26 cellular contexts compared by ENCODE assay signal in the genomic region with DNA sequence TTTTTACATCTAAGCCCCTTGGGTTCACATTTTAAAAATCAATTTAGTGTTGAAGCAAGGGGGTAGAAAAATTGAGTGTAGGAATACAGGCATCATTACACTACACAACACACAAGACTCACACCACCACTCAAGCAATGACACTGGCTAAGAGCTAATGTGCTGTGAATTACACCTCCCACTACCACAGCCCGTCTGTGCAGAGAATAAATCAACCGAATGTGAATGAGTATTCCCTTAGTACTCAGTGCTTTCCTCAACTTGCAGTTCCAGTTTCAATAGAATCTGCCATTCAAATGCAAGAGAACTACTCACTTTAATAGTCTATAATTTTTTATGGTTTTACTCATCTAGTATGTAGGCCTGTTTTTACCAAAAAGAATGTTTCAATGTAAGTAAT.
DNase-seq lines count a peak whose midpoint lies in the region; ATAC-seq and TF ChIP-seq lines count a peak whose summit lies in the region.
"Had no signal": no experiment of that assay in that cellular context is flagged by ENCODE, and none has a peak within 500 bp of the region (broad histone marks: within the 10 kb centered on the region; RNA-seq: fewer than 3 reads in every experiment).

No MANE protein-coding gene starts in this region.

- intact Hi-C loops in right cardiac atrium (cut with DNase I) = no loop called here

- H2AFZ ChIP-seq in DND-41 (ENCODE audit: low read depth, low read length) = peak overlapping the region; percentile 45

- no peaks in the 10 kb centered on the region for H3K79me2 ChIP-seq in DND-41 (ENCODE audit: insufficient read depth, low read length)

- no peak overlapping the region for H3K27ac Mint-ChIP-seq in WTC11
- H3K27ac Mint-ChIP-seq: CD4-positive, alpha-beta T cell; HFFc6 had no signal

- H3K9me3 Mint-ChIP-seq in WTC11 = no peaks in the 10 kb centered on the region
- H3K9me3 Mint-ChIP-seq: CD4-positive, alpha-beta T cell; HFFc6; IgD-negative memory B cell had no signal

- CTCF ChIA-PET in WTC11 (lab: Charles Lee) = interaction anchor here (1.1 to 1.5 kb wide), 2 partner anchors 26 to 37 kb away, joined by 3 to 5 read pairs; no protein-coding TSS in a partner anchor

- H3K27me3 ChIP-seq in DND-41 (ENCODE audit: insufficient read depth, low read length, poor library complexity) (no peaks in the 10 kb centered on the region), right cardiac atrium (ENCODE audit: control insufficient read depth, insufficient read depth) (no peaks in the 10 kb centered on the region)
- H3K27me3 ChIP-seq: SJCRH30 had no signal

- H3K9me3 ChIP-seq in DND-41 (ENCODE audit: insufficient read depth, low read length, severe bottlenecking) (no peaks in the 10 kb centered on the region), right cardiac atrium (ENCODE audit: control insufficient read depth, low read length) (no peaks in the 10 kb centered on the region)
- H3K9me3 ChIP-seq: HAP-1, SJCRH30 had no signal

- peaks cover 8% of the 10 kb centered on the region for H3K4me1 Mint-ChIP-seq in WTC11

- H3K4me3 ChIP-seq in DND-41 (ENCODE audit: low read depth in 1 of 2, low read length in 2 of 2) = no peak overlapping the region
- H3K4me3 ChIP-seq in right cardiac atrium (ENCODE audit: low read length) = no peak overlapping the region
- H3K4me3 ChIP-seq: HAP-1, SJCRH30 had no signal

- H4K20me1 ChIP-seq in DND-41 (ENCODE audit: insufficient read depth, low read length) = no peaks in the 10 kb centered on the region

- H3K4me1 ChIP-seq in DND-41 (ENCODE audit: insufficient read depth, low read length) (peaks cover 31% of the 10 kb centered on the region), right cardiac atrium (ENCODE audit: control insufficient read depth, insufficient read depth, low read length) (no peaks in the 10 kb centered on the region)
- H3K4me1 ChIP-seq: SJCRH30 had no signal

- peak overlapping the region; percentile 24; the same call in 1 of the 2 replicates for H3K9ac ChIP-seq in DND-41 (ENCODE audit: low read depth, low read length)

- H3K27ac ChIP-seq in DND-41 (ENCODE audit: low read length) = peak overlapping the region; percentile 82
- H3K27ac ChIP-seq in epithelial cell of prostate = peak overlapping the region; percentile 1
- no peak overlapping the region for H3K27ac ChIP-seq in right cardiac atrium (ENCODE audit: low read length)
- H3K27ac ChIP-seq: 22Rv1, SJCRH30 had no signal

- no peaks in the 10 kb centered on the region for H3K27me3 Mint-ChIP-seq in WTC11 (ENCODE audit: low read depth)
- H3K27me3 Mint-ChIP-seq: CD4-positive, alpha-beta T cell; IgD-negative memory B cell had no signal

- no peak overlapping the region for H3K4me2 ChIP-seq in DND-41 (ENCODE audit: insufficient read depth, low read length)

- H3K36me3 ChIP-seq in DND-41 (ENCODE audit: insufficient read depth, low read length) = no peaks in the 10 kb centered on the region
- H3K36me3 ChIP-seq: HAP-1, SJCRH30 had no signal

- TF ChIP-seq CTCF in DND-41 (IDR thresholded peaks at IDR 0.05; ENCODE audit: borderline replicate concordance, extremely low read depth, low read length, poor library complexity, severe bottlenecking) (no peak), WTC11 (IDR thresholded peaks at IDR 0.05) (no peak)

- no peak overlapping the region for H3K4me3 Mint-ChIP-seq in WTC11
- H3K4me3 Mint-ChIP-seq: CD4-positive, alpha-beta T cell; HFFc6; IgD-negative memory B cell had no signal

- DNase-seq in DMS 273 (lab: John Stamatoyannopoulos, UW; ENCODE audit: unreplicated experiment) (peak; percentile 7), DMS 273 treated with DMSO at 0.1 percent for 48 hours (lab: John Stamatoyannopoulos, UW) (no peak), DND-41 (no peak), NCI-H69 (lab: John Stamatoyannopoulos, UW) (peak; percentile 18), epithelial cell of prostate (ENCODE audit: low read depth, low spot score) (no peak), NOMO-1 treated with DMSO at 0.1 percent for 48 hours (lab: John Stamatoyannopoulos, UW; ENCODE audit: unreplicated experiment) (no peak), WTC11 (ENCODE audit: low spot score) (no peak), right cardiac atrium (no peak)
- DNase-seq: ACHN; CD4-positive, alpha-beta T cell; COR-L47; DMS79; GOT3; HFFc6; NCI-H1048; NCI-H1417 treated with DMSO at 0.1 percent for 48 hours; NCI-H1930; NCI-H2107; NCI-H446; NCI-H526; PC-3; SJCRH30; T-helper 2 cell had no signal

- ATAC-seq in DND-41 (ENCODE audit: insufficient read depth, low read depth) = peak; percentile 62; the same call in 2 of the 3 replicates
- ATAC-seq in WTC11 = no peak
- no peak for ATAC-seq in right cardiac atrium
- ATAC-seq: PC-3 had no signal

- POLR2A ChIA-PET in WTC11 (lab: Charles Lee) = no interaction called here

- WGBS in right cardiac atrium = 93% methylated on average over 2 of the region's 2 CpGs

- H3K36me3 Mint-ChIP-seq in WTC11 = no peaks in the 10 kb centered on the region

TF ChIP-seq in WTC11, 78 proteins besides CTCF, POLR2A, EP300 and RAD21:
- TF ChIP-seq, protein P1, sequence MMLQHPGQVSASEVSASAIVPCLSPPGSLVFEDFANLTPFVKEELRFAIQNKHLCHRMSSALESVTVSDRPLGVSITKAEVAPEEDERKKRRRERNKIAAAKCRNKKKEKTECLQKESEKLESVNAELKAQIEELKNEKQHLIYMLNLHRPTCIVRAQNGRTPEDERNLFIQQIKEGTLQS (CRISPR knock-in tag; conservative IDR thresholded peaks at IDR 0.05) = no peak
- TF ChIP-seq NR3C1 (CRISPR knock-in tag; conservative IDR thresholded peaks at IDR 0.05; ENCODE audit: low read depth) (no peak), ELF4 (CRISPR knock-in tag; IDR thresholded peaks at IDR 0.05; ENCODE audit: low read depth) (no peak), CREB1 (CRISPR knock-in tag; IDR thresholded peaks at IDR 0.05) (no peak), ZNF232 (CRISPR knock-in tag; IDR thresholded peaks at IDR 0.05) (no peak), RELA (CRISPR knock-in tag; IDR thresholded peaks at IDR 0.05; ENCODE audit: borderline replicate concordance) (no peak), NR2C2 (CRISPR knock-in tag; IDR thresholded peaks at IDR 0.05) (no peak), ESRRA (CRISPR knock-in tag; IDR thresholded peaks at IDR 0.05; ENCODE audit: borderline replicate concordance) (no peak), ZNF121 (CRISPR knock-in tag; IDR thresholded peaks at IDR 0.05) (no peak), ZNF317 (CRISPR knock-in tag; IDR thresholded peaks at IDR 0.05; ENCODE audit: borderline replicate concordance, low read depth) (no peak), NFATC4 (CRISPR knock-in tag; IDR thresholded peaks at IDR 0.05) (no peak), JUN (CRISPR knock-in tag; IDR thresholded peaks at IDR 0.05) (no peak), ZNF263 (CRISPR knock-in tag; IDR thresholded peaks at IDR 0.05; ENCODE audit: low read depth) (no peak), ZNF416 (CRISPR knock-in tag; IDR thresholded peaks at IDR 0.05) (no peak), NR1H2 (CRISPR knock-in tag; IDR thresholded peaks at IDR 0.05) (no peak)
- TF ChIP-seq, protein P2, sequence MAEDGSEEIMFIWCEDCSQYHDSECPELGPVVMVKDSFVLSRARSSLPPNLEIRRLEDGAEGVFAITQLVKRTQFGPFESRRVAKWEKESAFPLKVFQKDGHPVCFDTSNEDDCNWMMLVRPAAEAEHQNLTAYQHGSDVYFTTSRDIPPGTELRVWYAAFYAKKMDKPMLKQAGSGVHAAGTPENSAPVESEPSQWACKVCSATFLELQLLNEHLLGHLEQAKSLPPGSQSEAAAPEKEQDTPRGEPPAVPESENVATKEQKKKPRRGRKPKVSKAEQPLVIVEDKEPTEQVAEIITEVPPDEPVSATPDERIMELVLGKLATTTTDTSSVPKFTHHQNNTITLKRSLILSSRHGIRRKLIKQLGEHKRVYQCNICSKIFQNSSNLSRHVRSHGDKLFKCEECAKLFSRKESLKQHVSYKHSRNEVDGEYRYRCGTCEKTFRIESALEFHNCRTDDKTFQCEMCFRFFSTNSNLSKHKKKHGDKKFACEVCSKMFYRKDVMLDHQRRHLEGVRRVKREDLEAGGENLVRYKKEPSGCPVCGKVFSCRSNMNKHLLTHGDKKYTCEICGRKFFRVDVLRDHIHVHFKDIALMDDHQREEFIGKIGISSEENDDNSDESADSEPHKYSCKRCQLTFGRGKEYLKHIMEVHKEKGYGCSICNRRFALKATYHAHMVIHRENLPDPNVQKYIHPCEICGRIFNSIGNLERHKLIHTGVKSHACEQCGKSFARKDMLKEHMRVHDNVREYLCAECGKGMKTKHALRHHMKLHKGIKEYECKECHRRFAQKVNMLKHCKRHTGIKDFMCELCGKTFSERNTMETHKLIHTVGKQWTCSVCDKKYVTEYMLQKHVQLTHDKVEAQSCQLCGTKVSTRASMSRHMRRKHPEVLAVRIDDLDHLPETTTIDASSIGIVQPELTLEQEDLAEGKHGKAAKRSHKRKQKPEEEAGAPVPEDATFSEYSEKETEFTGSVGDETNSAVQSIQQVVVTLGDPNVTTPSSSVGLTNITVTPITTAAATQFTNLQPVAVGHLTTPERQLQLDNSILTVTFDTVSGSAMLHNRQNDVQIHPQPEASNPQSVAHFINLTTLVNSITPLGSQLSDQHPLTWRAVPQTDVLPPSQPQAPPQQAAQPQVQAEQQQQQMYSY (CRISPR knock-in tag; IDR thresholded peaks at IDR 0.05) = no peak

Comparison
In these comparisons a context has a peak if more than half of its experiments do, and no peak if none do; other contexts are left out.
1. DNase-seq: peak in DMS 273 (single experiment) and NCI-H69 (single experiment); none in DMS 273 treated with DMSO at 0.1 percent for 48 hours (single experiment), DND-41 (single experiment), epithelial cell of prostate (single experiment), NOMO-1 treated with DMSO at 0.1 percent for 48 hours (single experiment), WTC11 (single experiment) and right cardiac atrium (0 of 3).